ENCODE assay signal across 22 cellular contexts in genomic region chr5:154111214-154111613, GRCh38.
"Had no signal": no experiment of that assay in that cellular context is flagged by ENCODE, and none has a peak within 500 bp of the region (broad histone marks: within the 10 kb centered on the region; RNA-seq: fewer than 3 reads in every experiment).

No MANE protein-coding gene starts in this region.

- FAIRE-seq: RCC 7860 had no signal

- H3K27ac Mint-ChIP-seq: IgD-negative memory B cell had no signal

- H3K36me3 Mint-ChIP-seq: IgD-negative memory B cell had no signal

- H3K36me3 ChIP-seq: SJSA1 had no signal

- H3K27ac ChIP-seq: SJSA1, SK-N-MC had no signal

- DNase-seq: KBM-7, MV-4-11, NCI-H1048, NCI-H1105, NCI-H1417, NCI-H1436 treated with DMSO at 0.1 percent for 48 hours, NCI-H1694, NCI-H187 treated with DMSO at 0.1 percent for 48 hours, NCI-H2029 treated with DMSO at 0.1 percent for 48 hours, NCI-H2171 treated with DMSO at 0.1 percent for 48 hours, NCI-H446, NCI-H510A, NCI-H524 treated with DMSO at 0.1 percent for 48 hours, NCI-H69, NCI-H774, Right ventricle myocardium superior, RPMI8226, SIG-M5 had no signal

- H3K9me3 Mint-ChIP-seq: IgD-negative memory B cell had no signal

- H3K27me3 ChIP-seq: SJSA1 had no signal

- H3K9me3 ChIP-seq: SJSA1 had no signal

- H3K4me3 ChIP-seq: SJSA1, SK-N-MC had no signal

- H3K4me3 Mint-ChIP-seq: IgD-negative memory B cell had no signal
